Comparison of ENCODE assay signal across 1 cellular context in the genomic region with DNA sequence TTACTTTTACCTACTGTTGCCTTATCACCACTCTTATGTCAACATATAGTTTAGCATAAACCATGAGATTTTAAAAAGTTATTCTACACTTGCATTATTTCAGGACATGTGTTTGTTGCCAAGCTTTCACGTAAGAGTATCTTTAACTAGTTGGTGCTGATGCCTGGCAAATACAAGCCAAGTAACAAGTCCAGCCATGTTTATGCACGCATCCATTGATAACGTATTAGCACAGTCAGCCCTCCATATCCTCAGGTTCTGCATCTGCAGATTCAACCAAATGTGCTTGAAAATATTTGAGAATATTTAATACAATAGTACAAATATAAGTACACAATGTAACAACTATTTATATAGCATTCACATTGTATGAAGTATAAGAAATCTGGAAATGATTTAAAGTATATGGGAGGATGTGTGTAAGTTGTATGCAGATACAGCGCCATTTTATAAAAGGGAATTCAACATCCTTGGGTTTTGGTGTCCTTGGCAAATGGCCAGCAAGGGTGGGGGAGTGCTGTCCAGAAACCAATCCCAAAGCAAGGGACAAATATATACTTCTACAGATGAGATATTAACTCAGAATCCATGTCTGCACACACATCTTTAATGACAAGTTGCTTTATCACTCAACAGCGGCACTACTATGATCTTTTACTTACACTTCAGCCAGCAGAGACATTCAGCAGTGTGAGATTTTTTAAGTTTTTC.
A peak's percentile ranks its signal among the peaks of the same experiment; 100 is the strongest.
TF ChIP-seq lines count a peak whose summit lies in the region.

No MANE protein-coding gene starts in this region.

TF ChIP-seq in H1, 55 proteins besides CTCF, POLR2A, EP300 and RAD21:
- no peak for TF ChIP-seq EGR1 (IDR thresholded peaks at IDR 0.05; ENCODE audit: borderline replicate concordance, low read depth, low read length)
- peak; percentile 66 for TF ChIP-seq POLR2AphosphoS5 (IDR thresholded peaks at IDR 0.05; ENCODE audit: low read depth, low read length)
